8 cellular contexts compared by ENCODE assay signal in genomic region chr6:83859410-83860346, GRCh38. TPM values are rescaled to one million over a fixed set of nuclear protein-coding genes. Genes with fewer than 3 reads are reported as not detected.
A peak's percentile ranks its signal among the peaks of the same experiment; 100 is the strongest.
DNase-seq lines count a peak whose midpoint lies in the region; ATAC-seq and TF ChIP-seq lines count a peak whose summit lies in the region.

Gene CYB5R4 (plus strand): TSS chr6:83859689. CDS start chr6:83859783, 94 bp downstream.

- no CpG with 5 or more reads among the region's 53 CpGs for WGBS in trophoblast cell (ENCODE audit: extremely low coverage, insufficient coverage, insufficient read length)

- H3K4me3 ChIP-seq in GM12875 (ENCODE audit: low read depth, low read length) (peak within 1 kb of the TSS; percentile 77), adipocyte (ENCODE audit: low read length) (peak within 1 kb of the TSS; percentile 95), cardiac muscle cell (peak within 1 kb of the TSS; percentile 69), trophoblast cell (ENCODE audit: low read depth, low read length) (peak within 1 kb of the TSS; percentile 91)

- H2AFZ ChIP-seq in trophoblast cell (ENCODE audit: insufficient read depth, low read length, poor library complexity): peak within 1 kb of the TSS; percentile 21

- H3K4me3 Mint-ChIP-seq in type B pancreatic cell: peak within 1 kb of the TSS; percentile 96

- H4K8ac ChIP-seq in trophoblast cell (ENCODE audit: low read depth, low read length): peak within 1 kb of the TSS; percentile 64

- H3K9ac ChIP-seq in adipocyte (ENCODE audit: low read length) (peak within 1 kb of the TSS; percentile 91), trophoblast cell (ENCODE audit: low read length) (peak within 1 kb of the TSS; percentile 89)

- peaks cover 4% of the 10 kb centered on the region for H3K4me1 Mint-ChIP-seq in type B pancreatic cell (ENCODE audit: unreplicated experiment)

- H2BK5ac ChIP-seq in trophoblast cell (ENCODE audit: low read depth, low read length, poor library complexity): no peak within 1 kb of the TSS

- no peaks in the 10 kb centered on the region for H3K36me3 Mint-ChIP-seq in type B pancreatic cell

- peak within 1 kb of the TSS; percentile 73 for H3K4me2 ChIP-seq in trophoblast cell (ENCODE audit: low read length)

- H3K4me1 ChIP-seq in adipocyte (ENCODE audit: control insufficient read depth, insufficient read depth, low read length) (peaks cover 13% of the 10 kb centered on the region), cardiac muscle cell (ENCODE audit: low read depth) (no peaks in the 10 kb centered on the region), trophoblast cell (ENCODE audit: control insufficient read depth in 1 of 2, insufficient read depth in 2 of 2, low read length in 2 of 2) (no peaks in the 10 kb centered on the region)

- H3K18ac ChIP-seq in trophoblast cell (ENCODE audit: low read length): no peak within 1 kb of the TSS

- peak; percentile 99 for ATAC-seq in HG02798 (IDR thresholded peaks at IDR 0.05; ENCODE audit: poor library complexity, unreplicated experiment)

- peak within 1 kb of the TSS; percentile 18 for H3K4ac ChIP-seq in trophoblast cell (ENCODE audit: low read depth, low read length)

- H3K27ac Mint-ChIP-seq in type B pancreatic cell: peak within 1 kb of the TSS; percentile 86

- peak within 1 kb of the TSS; percentile 30 for H3K14ac ChIP-seq in trophoblast cell (ENCODE audit: low read length)

- H3K9me3 Mint-ChIP-seq in type B pancreatic cell: no peaks in the 10 kb centered on the region

- DNase-seq in NCI-H1436 (lab: John Stamatoyannopoulos, UW) (peak; percentile 82), T follicular helper cell (ENCODE audit: low read depth) (peak; percentile 87), adipocyte (ENCODE audit: low read depth) (peak; percentile 98), cardiac muscle cell (ENCODE audit: low read depth in 1 of 2, low spot score in 1 of 2) (peak; percentile 97), trophoblast cell (peak; percentile 96 to 98), type B pancreatic cell (ENCODE audit: extremely low spot score, unreplicated experiment) (peak; percentile 95)

- peaks cover 1% of the 10 kb centered on the region for H3K79me2 ChIP-seq in trophoblast cell (ENCODE audit: control insufficient read depth, insufficient read depth, low read length, poor library complexity)

- H3K27ac ChIP-seq in cardiac muscle cell (peak within 1 kb of the TSS; percentile 7), trophoblast cell (ENCODE audit: low read depth, low read length) (no peak within 1 kb of the TSS)

- H2BK120ac ChIP-seq in trophoblast cell (ENCODE audit: insufficient read depth, low read length, poor library complexity): no peak within 1 kb of the TSS

- H3K9me3 ChIP-seq in adipocyte (ENCODE audit: control insufficient read depth, low read length): no peaks in the 10 kb centered on the region
- no peaks in the 10 kb centered on the region for H3K9me3 ChIP-seq in cardiac muscle cell (ENCODE audit: low read depth)
- no peaks in the 10 kb centered on the region for H3K9me3 ChIP-seq in trophoblast cell (ENCODE audit: insufficient read depth, low read depth, low read length)

- H3K27me3 Mint-ChIP-seq in type B pancreatic cell: peaks cover 26% of the 10 kb centered on the region

- no peaks in the 10 kb centered on the region for H3K79me1 ChIP-seq in trophoblast cell (ENCODE audit: low read length)

- peak within 1 kb of the TSS; percentile 29 for H4K91ac ChIP-seq in trophoblast cell (ENCODE audit: low read depth, low read length)

- H4K12ac ChIP-seq in trophoblast cell (ENCODE audit: low read depth, low read length): no peak within 1 kb of the TSS

- H3K27me3 ChIP-seq in adipocyte (replicated peaks; ENCODE audit: control insufficient read depth, insufficient read depth, low read length) (peaks cover 4% of the 10 kb centered on the region), cardiac muscle cell (peaks cover 11% of the 10 kb centered on the region), trophoblast cell (ENCODE audit: insufficient read depth, low read length) (peaks cover 4% of the 10 kb centered on the region)

- H3K23ac ChIP-seq in trophoblast cell (ENCODE audit: low read length): no peak within 1 kb of the TSS

- H2BK12ac ChIP-seq in trophoblast cell (ENCODE audit: low read length): no peak within 1 kb of the TSS

- TF ChIP-seq CTCF in GM12875 (IDR thresholded peaks at IDR 0.05; ENCODE audit: borderline replicate concordance, insufficient read depth, low read depth, low read length): peak; percentile 52
- TF ChIP-seq CTCF in cardiac muscle cell (IDR thresholded peaks at IDR 0.05; ENCODE audit: low read depth, low read length): peak; percentile 63
- TF ChIP-seq CTCF in type B pancreatic cell (conservative IDR thresholded peaks at IDR 0.05): peak; percentile 56

- no peak within 1 kb of the TSS for H2AK5ac ChIP-seq in trophoblast cell (ENCODE audit: low read length)

- H3K36me3 ChIP-seq in adipocyte (ENCODE audit: control insufficient read depth, insufficient read depth, low read length, severe bottlenecking) (peaks cover 7% of the 10 kb centered on the region), cardiac muscle cell (peaks cover 4% of the 10 kb centered on the region), trophoblast cell (ENCODE audit: control insufficient read depth in 1 of 2, insufficient read depth in 2 of 2, low read length in 2 of 2) (no peaks in the 10 kb centered on the region)

RNA-seq across cellular contexts. Expression of gene CYB5R4, which starts in this region (rescaled TPM):
- total RNA-seq in cardiac muscle cell: 5.2 and 8.1 TPM in 2 replicates
- polyA plus RNA-seq in cardiac muscle cell: 13.6 and 14.5 TPM in 2 replicates
- polyA plus RNA-seq in trophoblast cell (2013): 8.1 TPM in 2 replicates
- 9.0 and 17.4 TPM in 2 replicates for total RNA-seq in type B pancreatic cell (ENCODE audit: low replicate concordance)
